ENCODE assay signal across 9 cellular contexts in the genomic region with DNA sequence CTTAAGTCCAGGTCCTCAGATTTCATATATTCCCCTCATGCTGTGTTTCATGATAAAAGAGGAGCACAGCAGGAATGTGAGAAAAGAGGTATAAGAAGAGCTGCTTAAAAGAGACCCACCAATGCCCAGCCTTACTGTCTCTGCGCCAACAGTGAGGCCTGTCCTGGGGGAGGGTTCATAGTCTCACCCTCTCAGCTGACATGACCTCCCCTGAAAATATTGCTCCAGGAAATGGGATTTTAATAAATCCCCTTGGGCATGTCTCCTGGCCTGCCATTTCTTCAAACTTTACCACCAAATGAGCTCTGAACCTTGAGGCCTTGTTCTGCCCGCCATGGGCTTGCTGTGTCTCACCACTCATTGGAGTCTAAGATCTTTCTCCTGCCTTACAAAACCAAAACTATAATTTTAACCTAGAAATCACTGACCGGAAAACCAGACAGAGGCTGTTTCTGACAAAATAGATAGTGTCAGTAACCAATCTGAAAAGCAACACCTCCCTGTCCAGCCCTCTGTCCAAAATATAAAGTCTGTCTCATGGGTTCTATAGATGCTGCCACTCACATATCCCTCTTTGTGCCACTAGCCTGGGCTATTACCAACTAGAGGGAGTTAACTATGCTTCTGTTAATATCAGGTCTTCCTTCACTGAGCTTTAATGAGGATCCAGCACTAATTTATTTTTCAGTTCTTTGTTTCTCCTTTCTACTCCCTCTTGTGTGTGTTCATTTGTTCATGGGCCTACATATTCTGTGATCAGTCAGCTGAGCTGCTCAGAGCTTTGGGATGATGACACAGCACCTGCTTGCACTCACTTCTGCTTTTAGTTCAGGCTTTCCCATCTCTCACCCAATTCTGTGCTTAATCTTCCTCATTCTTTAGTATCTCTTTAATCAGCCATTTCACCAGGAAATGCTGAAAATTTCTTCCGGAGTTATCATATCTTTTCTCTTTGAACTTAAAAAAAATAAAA. TPM values are rescaled to one million over a fixed set of nuclear protein-coding genes. Genes with fewer than 3 reads are reported as not detected.
DNase-seq lines count a peak whose midpoint lies in the region; ATAC-seq lines count a peak whose summit lies in the region.
"Had no signal": no experiment of that assay in that cellular context is flagged by ENCODE, and none has a peak within 500 bp of the region (broad histone marks: within the 10 kb centered on the region; RNA-seq: fewer than 3 reads in every experiment).

Gene OR2AG2, minus strand, starts transcription at position 51 of the 973 bp plus-strand sequence. CDS start 3,019 bp downstream, outside the sequence.

- no peak within 1 kb of the TSS for H3K9ac ChIP-seq in BLaER1
- no peak within 1 kb of the TSS for H3K9ac ChIP-seq in mesendoderm (ENCODE audit: low read length)

- no peaks in the 10 kb centered on the region for H3K9me3 ChIP-seq in BLaER1
- H3K9me3 ChIP-seq: stomach had no signal

- WGBS in mesendoderm (ENCODE audit: extremely low coverage, insufficient coverage, low lambda C conversion rate), result no CpG with 5 or more reads among the region's 4 CpGs

- peak; percentile 94 for ATAC-seq in GM19395 (IDR thresholded peaks at IDR 0.05; ENCODE audit: unreplicated experiment)
- peak; percentile 97 for ATAC-seq in HG03064 (IDR thresholded peaks at IDR 0.05; ENCODE audit: low read depth, unreplicated experiment)
- ATAC-seq in effector memory CD8-positive, alpha-beta T cell (replicated peaks), result no peak
- ATAC-seq in activated T-helper 17 cell treated with anti-CD3 and anti-CD28 coated beads, Interleukin-2, amount 50 U/mL, for 72 hours (replicated peaks), result no peak

- no peak within 1 kb of the TSS for H2BK120ac ChIP-seq in mesendoderm (ENCODE audit: low read depth, low read length)

- H3K4me2 ChIP-seq in BLaER1 (peak within 1 kb of the TSS; percentile 35), mesendoderm (ENCODE audit: low read length) (no peak within 1 kb of the TSS)

- no peak within 1 kb of the TSS for H2BK5ac ChIP-seq in mesendoderm (ENCODE audit: low read length)

- peaks cover 2% of the 10 kb centered on the region for H3K36me3 Mint-ChIP-seq in effector memory CD8-positive, alpha-beta T cell (ENCODE audit: insufficient read depth)
- H3K36me3 Mint-ChIP-seq in activated T-helper 17 cell treated with anti-CD3 and anti-CD28 coated beads, Interleukin-2, amount 50 U/mL, for 72 hours (ENCODE audit: low read depth), result no peaks in the 10 kb centered on the region

- H3K18ac ChIP-seq in mesendoderm (ENCODE audit: low read length), result no peak within 1 kb of the TSS

- H3K79me2 ChIP-seq in mesendoderm (ENCODE audit: control insufficient read depth, insufficient read depth, low read length), result no peaks in the 10 kb centered on the region

- no peak within 1 kb of the TSS for H3K4me3 Mint-ChIP-seq in effector memory CD8-positive, alpha-beta T cell
- no peak within 1 kb of the TSS for H3K4me3 Mint-ChIP-seq in activated T-helper 17 cell treated with anti-CD3 and anti-CD28 coated beads, Interleukin-2, amount 50 U/mL, for 72 hours

- H3K4me1 Mint-ChIP-seq in effector memory CD8-positive, alpha-beta T cell (ENCODE audit: low read depth in 2 of 2), result no peaks in the 10 kb centered on the region
- no peaks in the 10 kb centered on the region for H3K4me1 Mint-ChIP-seq in activated T-helper 17 cell treated with anti-CD3 and anti-CD28 coated beads, Interleukin-2, amount 50 U/mL, for 72 hours

- no peak within 1 kb of the TSS for H3K4ac ChIP-seq in mesendoderm (ENCODE audit: low read depth, low read length)

- no peak within 1 kb of the TSS for H4K8ac ChIP-seq in mesendoderm (ENCODE audit: low read depth, low read length)

- no peaks in the 10 kb centered on the region for H3K9me3 Mint-ChIP-seq in effector memory CD8-positive, alpha-beta T cell
- H3K9me3 Mint-ChIP-seq in activated T-helper 17 cell treated with anti-CD3 and anti-CD28 coated beads, Interleukin-2, amount 50 U/mL, for 72 hours, result no peaks in the 10 kb centered on the region

- H3K27me3 ChIP-seq in BLaER1 (no peaks in the 10 kb centered on the region), mesendoderm (ENCODE audit: insufficient read depth, low read length, poor library complexity) (no peaks in the 10 kb centered on the region)
- H3K27me3 ChIP-seq: stomach had no signal

- H2AK5ac ChIP-seq in mesendoderm (ENCODE audit: low read length), result no peak within 1 kb of the TSS

- H2BK15ac ChIP-seq in mesendoderm (replicated peaks; ENCODE audit: low read depth), result no peak within 1 kb of the TSS

- peaks cover 0 to 10% of the 10 kb centered on the region in 2 donors for H3K27me3 Mint-ChIP-seq in effector memory CD8-positive, alpha-beta T cell
- no peaks in the 10 kb centered on the region for H3K27me3 Mint-ChIP-seq in activated T-helper 17 cell treated with anti-CD3 and anti-CD28 coated beads, Interleukin-2, amount 50 U/mL, for 72 hours

- H4K5ac ChIP-seq in mesendoderm (ENCODE audit: low read length), result no peak within 1 kb of the TSS

- DNase-seq in SIG-M5 treated with dmso at 0.1 percent for 504 hours (lab: John Stamatoyannopoulos, UW; ENCODE audit: unreplicated experiment) (peak; percentile 63), mesendoderm (no peak), NCI-H1436 treated with DMSO at 0.1 percent for 48 hours (lab: John Stamatoyannopoulos, UW) (no peak)
- no peak for DNase-seq in effector memory CD8-positive, alpha-beta T cell
- DNase-seq: stomach had no signal

- no peak within 1 kb of the TSS for H3K23ac ChIP-seq in mesendoderm (ENCODE audit: low read length)

- H3K27ac ChIP-seq in BLaER1 (0 out of 2 replicates have a peak within 1 kb of the TSS, but pooled peaks have one; percentile 24), mesendoderm (ENCODE audit: low read depth, low read length) (no peak within 1 kb of the TSS)
- H3K27ac ChIP-seq: stomach had no signal

- no peak within 1 kb of the TSS for H3K4me3 ChIP-seq in BLaER1
- H3K4me3 ChIP-seq in mesendoderm (ENCODE audit: low read length), result no peak within 1 kb of the TSS
- H3K4me3 ChIP-seq: stomach had no signal

- no peaks in the 10 kb centered on the region for H3K79me1 ChIP-seq in mesendoderm (ENCODE audit: low read length)

- no peaks in the 10 kb centered on the region for H4K20me1 ChIP-seq in BLaER1

- peaks cover 12% of the 10 kb centered on the region for H3K4me1 ChIP-seq in BLaER1
- H3K4me1 ChIP-seq in mesendoderm (ENCODE audit: control insufficient read depth, low read depth, low read length), result no peaks in the 10 kb centered on the region
- H3K4me1 ChIP-seq: stomach had no signal

- H3K27ac Mint-ChIP-seq in effector memory CD8-positive, alpha-beta T cell, result no peak within 1 kb of the TSS
- no peak within 1 kb of the TSS for H3K27ac Mint-ChIP-seq in activated T-helper 17 cell treated with anti-CD3 and anti-CD28 coated beads, Interleukin-2, amount 50 U/mL, for 72 hours

- H3K36me3 ChIP-seq in BLaER1, result no peaks in the 10 kb centered on the region
- no peaks in the 10 kb centered on the region for H3K36me3 ChIP-seq in mesendoderm (ENCODE audit: control insufficient read depth, insufficient read depth, low read length)
- H3K36me3 ChIP-seq: stomach had no signal

- no peak within 1 kb of the TSS for H3K56ac ChIP-seq in mesendoderm (ENCODE audit: low read length)

RNA-seq across cellular contexts. Expression of gene OR2AG2, which starts in this region (rescaled TPM):
- polyA plus RNA-seq in mesendoderm (2013, experiment 1 of 2), result 0.28 TPM
- polyA plus RNA-seq in mesendoderm (2013, experiment 2 of 2), result 0.49 TPM
- under 1 TPM in 1 of 2 donors, not detected in 1; 0.08 TPM for total RNA-seq in activated T-helper 17 cell treated with anti-CD3 and anti-CD28 coated beads, Interleukin-2, amount 50 U/mL, for 72 hours
- polyA plus RNA-seq: stomach had no signal

Comparison
In these comparisons a context has a peak if more than half of its experiments do, and no peak if none do; other contexts are left out.
1. ATAC-seq: peak in GM19395 (single experiment) and HG03064 (single experiment); none in effector memory CD8-positive, alpha-beta T cell (single experiment) and activated T-helper 17 cell treated with anti-CD3 and anti-CD28 coated beads, Interleukin-2, amount 50 U/mL, for 72 hours (single experiment).